In the genomic region with DNA sequence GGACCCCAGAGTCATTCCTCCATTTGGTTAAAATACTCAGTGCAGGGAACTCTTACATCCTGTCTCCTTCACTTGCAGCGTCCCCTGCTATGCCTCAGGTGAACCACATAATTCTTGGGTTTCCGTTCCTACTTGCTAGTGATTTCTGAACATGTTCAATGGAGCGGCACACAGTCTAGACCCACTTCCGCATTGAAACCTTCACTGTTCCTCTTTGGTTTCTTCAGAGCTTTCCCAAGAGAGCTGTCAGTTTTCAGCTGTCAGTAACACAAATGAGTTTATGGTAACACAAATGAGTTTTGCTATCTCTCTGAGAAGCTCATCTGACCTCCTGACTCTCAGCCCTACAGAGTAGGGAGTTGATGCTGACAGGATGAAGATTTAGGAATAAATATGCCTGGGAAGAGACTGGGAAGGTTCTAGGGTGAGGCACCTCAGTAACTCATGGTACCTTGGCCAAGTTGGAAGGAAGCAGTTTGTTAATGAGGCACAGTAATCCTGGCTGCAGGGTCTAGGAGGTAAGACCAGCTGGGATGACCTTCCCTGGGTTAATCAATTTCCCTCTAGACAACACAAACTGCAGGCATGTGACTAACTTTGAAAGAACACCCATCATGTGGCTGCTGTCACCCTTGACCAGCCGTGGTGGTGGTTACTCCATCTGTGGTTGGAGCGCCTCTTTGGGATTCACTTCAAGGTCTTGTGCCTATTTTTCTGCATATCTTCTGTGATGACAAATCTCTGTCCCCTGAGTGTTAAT, we compare ENCODE assay signal across 11 cellular contexts. TPM values are rescaled to one million over a fixed set of nuclear protein-coding genes. Genes with fewer than 3 reads are reported as not detected.
DNase-seq lines count a peak whose midpoint lies in the region; ATAC-seq and TF ChIP-seq lines count a peak whose summit lies in the region.
"Had no signal": no experiment of that assay in that cellular context is flagged by ENCODE, and none has a peak within 500 bp of the region (broad histone marks: within the 10 kb centered on the region; RNA-seq: fewer than 3 reads in every experiment).

No MANE protein-coding gene starts in this region.

- peak; percentile 91 for ATAC-seq in GM19372 (IDR thresholded peaks at IDR 0.05; ENCODE audit: low read depth, unreplicated experiment)
- peak; percentile 76 for ATAC-seq in HG03280 (IDR thresholded peaks at IDR 0.05; ENCODE audit: unreplicated experiment)
- peak; percentile 84 to 85 for ATAC-seq in stimulated activated naive B cell treated with anti-CD40 and anti-IgM and Interleukin-4, amounts not matched to agents 10 μg/mL and 1 μg/mL and 100 μg/mL, for 72 hours (replicated peaks)
- no peak for ATAC-seq in GM23338

- TF ChIP-seq CTCF in left ventricle myocardium inferior (IDR thresholded peaks at IDR 0.05; ENCODE audit: borderline replicate concordance) = no peak
- no peak for TF ChIP-seq CTCF in GM23338 (conservative IDR thresholded peaks at IDR 0.05; ENCODE audit: low read depth in 2 of 2)

- no peaks in the 10 kb centered on the region for H3K9me2 ChIP-seq in GM23338 (ENCODE audit: insufficient read depth)

- DNase-seq in Ammon's horn (ENCODE audit: low spot score) (peak; percentile 55), left ventricle myocardium inferior (no peak), GM23338 (ENCODE audit: low spot score) (no peak)
- DNase-seq in activated CD4-positive, alpha-beta T cell treated with anti-CD3 and anti-CD28 coated beads for 48 hours = peak; percentile 27
- peak; percentile 82 for DNase-seq in stimulated activated naive B cell treated with anti-CD40 and anti-IgM and Interleukin-4, amounts not matched to agents 10 μg/mL and 1 μg/mL and 100 μg/mL, for 72 hours
- DNase-seq in stimulated activated CD4-positive, alpha-beta T cell treated with anti-CD3 and anti-CD28 coated beads, Interleukin-2, amount 100 ng/mL, for 24 hours = no peak

- H3K4me1 ChIP-seq in left ventricle myocardium inferior (peaks cover 32% of the 10 kb centered on the region), GM23338 (ENCODE audit: insufficient read depth) (peaks cover 11% of the 10 kb centered on the region)

- H3K36me3 Mint-ChIP-seq in stimulated activated naive B cell treated with anti-CD40 and anti-IgM and Interleukin-4, amounts not matched to agents 10 μg/mL and 1 μg/mL and 100 μg/mL, for 72 hours = peaks cover 37 to 59% of the 10 kb centered on the region in 2 donors
- peaks cover 15% of the 10 kb centered on the region; the same call in 2 of the 3 replicates for H3K36me3 Mint-ChIP-seq in GM23338 (ENCODE audit: low read depth)

- no peaks in the 10 kb centered on the region for H3K9me3 Mint-ChIP-seq in stimulated activated naive B cell treated with anti-CD40 and anti-IgM and Interleukin-4, amounts not matched to agents 10 μg/mL and 1 μg/mL and 100 μg/mL, for 72 hours
- no peaks in the 10 kb centered on the region for H3K9me3 Mint-ChIP-seq in GM23338

- intact Hi-C loops in left ventricle myocardium inferior (cut with micrococcal nuclease) = no loop called here

- 0 out of 2 replicates have a peak, but pooled peaks cover 9% of the 10 kb centered on the region for H4K20me1 ChIP-seq in GM23338 (replicated peaks; ENCODE audit: insufficient read depth)

- H3K4me1 Mint-ChIP-seq in stimulated activated naive B cell treated with anti-CD40 and anti-IgM and Interleukin-4, amounts not matched to agents 10 μg/mL and 1 μg/mL and 100 μg/mL, for 72 hours = peaks cover 68 to 86% of the 10 kb centered on the region in 2 donors
- peaks cover 16% of the 10 kb centered on the region for H3K4me1 Mint-ChIP-seq in GM23338

- H3K9me3 ChIP-seq in left ventricle myocardium inferior (replicated peaks) = no peaks in the 10 kb centered on the region

- H3K4me3 ChIP-seq in left ventricle myocardium inferior (no peak overlapping the region), GM23338 (no peak overlapping the region)

- H3K36me3 ChIP-seq in left ventricle myocardium inferior = peaks cover 38% of the 10 kb centered on the region
- H3K36me3 ChIP-seq in GM23338 (ENCODE audit: insufficient read depth) = no peaks in the 10 kb centered on the region

- no peak overlapping the region for H2AFZ ChIP-seq in GM23338

- peak overlapping the region; percentile 98 for H3K27ac Mint-ChIP-seq in stimulated activated naive B cell treated with anti-CD40 and anti-IgM and Interleukin-4, amounts not matched to agents 10 μg/mL and 1 μg/mL and 100 μg/mL, for 72 hours
- H3K27ac Mint-ChIP-seq in GM23338 = no peak overlapping the region

- H3K4me2 ChIP-seq in GM23338 = no peak overlapping the region

- no peaks in the 10 kb centered on the region for H3K27me3 Mint-ChIP-seq in stimulated activated naive B cell treated with anti-CD40 and anti-IgM and Interleukin-4, amounts not matched to agents 10 μg/mL and 1 μg/mL and 100 μg/mL, for 72 hours
- H3K27me3 Mint-ChIP-seq in GM23338 (ENCODE audit: insufficient read depth, low read depth, poor library complexity) = peaks cover 12% of the 10 kb centered on the region

- H3K27me3 ChIP-seq in left ventricle myocardium inferior (ENCODE audit: low read depth) = no peaks in the 10 kb centered on the region
- H3K27me3 ChIP-seq in GM23338 (ENCODE audit: insufficient read depth) = peaks cover 15% of the 10 kb centered on the region

- peak overlapping the region; percentile 68 for H3K4me3 Mint-ChIP-seq in stimulated activated naive B cell treated with anti-CD40 and anti-IgM and Interleukin-4, amounts not matched to agents 10 μg/mL and 1 μg/mL and 100 μg/mL, for 72 hours
- no peak overlapping the region for H3K4me3 Mint-ChIP-seq in GM23338

- no peaks in the 10 kb centered on the region for H3F3A ChIP-seq in GM23338 (replicated peaks; ENCODE audit: low read depth)

- H3K27ac ChIP-seq in left ventricle myocardium inferior (replicated peaks) = no peak overlapping the region
- H3K27ac ChIP-seq in GM23338 (ENCODE audit: low read depth) = no peak overlapping the region
- H3K27ac ChIP-seq: C4-2B, VCaP had no signal

- peaks cover 14% of the 10 kb centered on the region for H3K79me2 ChIP-seq in GM23338 (replicated peaks; ENCODE audit: insufficient read depth)

RNA-seq across cellular contexts. Expression of gene SYS1, which starts 5.4 kb away (rescaled TPM):
- total RNA-seq in left ventricle myocardium inferior = 20.8 TPM
- 12.5 and 21.5 TPM in 2 replicates for total RNA-seq in GM23338 (2014; rRNA removed; shearing (Covaris generic))
- 6.9 and 7.9 TPM in 2 replicates for polyA plus RNA-seq in GM23338 (2016; fragmentation: Nextera tagmentation; extraction: Ambion mirVana)

RNA-seq across cellular contexts. Expression of gene TP53TG5, which starts 9.7 kb away (rescaled TPM):
- total RNA-seq in left ventricle myocardium inferior = 0.80 TPM
- not detected in 2 replicates for total RNA-seq in GM23338 (2014; rRNA removed; shearing (Covaris generic))
- not detected in 2 replicates for polyA plus RNA-seq in GM23338 (2016; fragmentation: Nextera tagmentation; extraction: Ambion mirVana)
- total RNA-seq: glomerular endothelial cell had no signal

RNA-seq across cellular contexts. Expression of gene SDC4, which starts 20.2 kb away (rescaled TPM):
- total RNA-seq in left ventricle myocardium inferior = 77.4 TPM
- total RNA-seq in GM23338 (2014; rRNA removed; shearing (Covaris generic)) = 35.4 and 39.9 TPM in 2 replicates
- polyA plus RNA-seq in GM23338 (2016; fragmentation: Nextera tagmentation; extraction: Ambion mirVana) = 28.5 and 29.7 TPM in 2 replicates

RNA-seq across cellular contexts. Expression of gene DBNDD2, which starts 39.7 kb away (rescaled TPM):
- total RNA-seq in left ventricle myocardium inferior = 362 TPM
- total RNA-seq in GM23338 (2014; rRNA removed; shearing (Covaris generic)) = 25.8 and 28.0 TPM in 2 replicates
- polyA plus RNA-seq in GM23338 (2016; fragmentation: Nextera tagmentation; extraction: Ambion mirVana) = 62.5 and 64.4 TPM in 2 replicates

RNA-seq across cellular contexts. Expression of gene PIGT, which starts 47.5 kb away (rescaled TPM):
- total RNA-seq in left ventricle myocardium inferior = 126 TPM
- 55.5 and 63.1 TPM in 2 replicates for total RNA-seq in GM23338 (2014; rRNA removed; shearing (Covaris generic))
- polyA plus RNA-seq in GM23338 (2016; fragmentation: Nextera tagmentation; extraction: Ambion mirVana) = 48.2 and 48.4 TPM in 2 replicates

Comparison
In these comparisons a context has a peak if more than half of its experiments do, and no peak if none do; other contexts are left out.
1. DNase-seq: peak in Ammon's horn (single experiment), activated CD4-positive, alpha-beta T cell treated with anti-CD3 and anti-CD28 coated beads for 48 hours (single experiment) and stimulated activated naive B cell treated with anti-CD40 and anti-IgM and Interleukin-4, amounts not matched to agents 10 μg/mL and 1 μg/mL and 100 μg/mL, for 72 hours (single experiment); none in left ventricle myocardium inferior (single experiment), stimulated activated CD4-positive, alpha-beta T cell treated with anti-CD3 and anti-CD28 coated beads, Interleukin-2, amount 100 ng/mL, for 24 hours (0 of 2) and GM23338 (single experiment).